ENCODE assay signal across 10 cellular contexts in genomic region chr3:130905551-130905950, GRCh38. TPM values are rescaled to one million over a fixed set of nuclear protein-coding genes. Genes with fewer than 3 reads are reported as not detected.
DNase-seq lines count a peak whose midpoint lies in the region; ATAC-seq and TF ChIP-seq lines count a peak whose summit lies in the region.
"Had no signal": no experiment of that assay in that cellular context is flagged by ENCODE, and none has a peak within 500 bp of the region (broad histone marks: within the 10 kb centered on the region; RNA-seq: fewer than 3 reads in every experiment).

No MANE protein-coding gene starts in this region.

- no peaks in the 10 kb centered on the region for H3K36me3 ChIP-seq in brain microvascular endothelial cell (replicated peaks)
- no peaks in the 10 kb centered on the region for H3K36me3 ChIP-seq in neutrophil

- no peak overlapping the region for H3K4me3 Mint-ChIP-seq in stimulated activated naive CD8-positive, alpha-beta T cell treated with anti-CD3 and anti-CD28 coated beads, Interleukin-15, amount 100 ng/mL, for 72 hours
- H3K4me3 Mint-ChIP-seq in chondrocyte (ENCODE audit: unreplicated experiment) = no peak overlapping the region

- peak; percentile 34 for ATAC-seq in HG03460 (IDR thresholded peaks at IDR 0.05; ENCODE audit: unreplicated experiment)
- no peak for ATAC-seq in GM21526 (IDR thresholded peaks at IDR 0.05; ENCODE audit: low FRiP score, unreplicated experiment)
- no peak for ATAC-seq in stimulated activated naive CD8-positive, alpha-beta T cell treated with anti-CD3 and anti-CD28 coated beads, Interleukin-15, amount 100 ng/mL, for 72 hours

- no peak for TF ChIP-seq CTCF in brain microvascular endothelial cell (IDR thresholded peaks at IDR 0.05; ENCODE audit: low read depth, low read length, missing control alignments)
- TF ChIP-seq CTCF in neutrophil (IDR thresholded peaks at IDR 0.05) = no peak
- no peak for TF ChIP-seq CTCF in chondrocyte (IDR thresholded peaks at IDR 0.05)

- H3K4me1 Mint-ChIP-seq in stimulated activated naive CD8-positive, alpha-beta T cell treated with anti-CD3 and anti-CD28 coated beads, Interleukin-15, amount 100 ng/mL, for 72 hours = peaks cover 59% of the 10 kb centered on the region
- H3K4me1 Mint-ChIP-seq in chondrocyte (ENCODE audit: low read depth) = peaks cover 32% of the 10 kb centered on the region

- H3K9me3 ChIP-seq in neutrophil = no peaks in the 10 kb centered on the region

- no peaks in the 10 kb centered on the region for H3K9me3 Mint-ChIP-seq in stimulated activated naive CD8-positive, alpha-beta T cell treated with anti-CD3 and anti-CD28 coated beads, Interleukin-15, amount 100 ng/mL, for 72 hours
- no peaks in the 10 kb centered on the region for H3K9me3 Mint-ChIP-seq in chondrocyte (ENCODE audit: low read depth)

- H3K36me3 Mint-ChIP-seq in chondrocyte (ENCODE audit: low read depth) = no peaks in the 10 kb centered on the region

- H3K27ac ChIP-seq in brain microvascular endothelial cell (peak overlapping the region; percentile 38), neutrophil (peak overlapping the region; percentile 22)

- H3K27me3 ChIP-seq in brain microvascular endothelial cell (replicated peaks) (no peaks in the 10 kb centered on the region), neutrophil (no peaks in the 10 kb centered on the region)

- peaks cover 17 to 26% of the 10 kb centered on the region in 2 experiments for H3K4me1 ChIP-seq in neutrophil (ENCODE audit: control insufficient read depth in 1 of 2, insufficient read depth in 1 of 2, low read depth in 1 of 2, low read length in 1 of 2)

- H3K27me3 Mint-ChIP-seq in stimulated activated naive CD8-positive, alpha-beta T cell treated with anti-CD3 and anti-CD28 coated beads, Interleukin-15, amount 100 ng/mL, for 72 hours = no peaks in the 10 kb centered on the region
- no peaks in the 10 kb centered on the region for H3K27me3 Mint-ChIP-seq in chondrocyte (ENCODE audit: low read depth)

- no peak overlapping the region for H3K4me3 ChIP-seq in brain microvascular endothelial cell (ENCODE audit: low read depth, low read length)
- no peak overlapping the region for H3K4me3 ChIP-seq in neutrophil (ENCODE audit: low read depth in 1 of 2, low read length in 1 of 2)

- H3K27ac Mint-ChIP-seq in stimulated activated naive CD8-positive, alpha-beta T cell treated with anti-CD3 and anti-CD28 coated beads, Interleukin-15, amount 100 ng/mL, for 72 hours = peak overlapping the region in 1 of 2 donors; percentile 27
- no peak overlapping the region for H3K27ac Mint-ChIP-seq in chondrocyte (ENCODE audit: unreplicated experiment)

- peak in 2 of 3 experiments; percentile 8 to 20 for DNase-seq in NCI-H1417 (lab: John Stamatoyannopoulos, UW)
- DNase-seq in NCI-H1417 treated with DMSO at 0.1 percent for 48 hours (lab: John Stamatoyannopoulos, UW) = no peak
- DNase-seq in brain microvascular endothelial cell = peak; percentile 12
- DNase-seq in stimulated activated naive CD8-positive, alpha-beta T cell treated with anti-CD3 and anti-CD28 coated beads, Interleukin-15, amount 100 ng/mL, for 72 hours = no peak
- no peak for DNase-seq in chondrocyte (ENCODE audit: low spot score)
- DNase-seq: activated naive CD4-positive, alpha-beta T cell treated with Interleukin-2 at 50 U/mL for 16 hours; posterior cingulate gyrus had no signal

- in situ Hi-C loops in brain microvascular endothelial cell (cut with HindIII; ENCODE audit: low pct_ligation_motif_present, low sequenced_read_pairs) = no loop called here

RNA-seq across cellular contexts. Expression of gene ATP2C1, which starts 11.7 kb away (rescaled TPM):
- 62.5 to 79.8 TPM (median 64.3 TPM) in 3 replicates for total RNA-seq in chondrocyte

Comparison
In these comparisons a context has a peak if more than half of its experiments do, and no peak if none do; other contexts are left out.
1. DNase-seq: peak in NCI-H1417 (2 of 3) and brain microvascular endothelial cell (single experiment); none in NCI-H1417 treated with DMSO at 0.1 percent for 48 hours (single experiment), stimulated activated naive CD8-positive, alpha-beta T cell treated with anti-CD3 and anti-CD28 coated beads, Interleukin-15, amount 100 ng/mL, for 72 hours (0 of 2) and chondrocyte (single experiment).